19 cellular contexts compared by ENCODE assay signal in the genomic region with DNA sequence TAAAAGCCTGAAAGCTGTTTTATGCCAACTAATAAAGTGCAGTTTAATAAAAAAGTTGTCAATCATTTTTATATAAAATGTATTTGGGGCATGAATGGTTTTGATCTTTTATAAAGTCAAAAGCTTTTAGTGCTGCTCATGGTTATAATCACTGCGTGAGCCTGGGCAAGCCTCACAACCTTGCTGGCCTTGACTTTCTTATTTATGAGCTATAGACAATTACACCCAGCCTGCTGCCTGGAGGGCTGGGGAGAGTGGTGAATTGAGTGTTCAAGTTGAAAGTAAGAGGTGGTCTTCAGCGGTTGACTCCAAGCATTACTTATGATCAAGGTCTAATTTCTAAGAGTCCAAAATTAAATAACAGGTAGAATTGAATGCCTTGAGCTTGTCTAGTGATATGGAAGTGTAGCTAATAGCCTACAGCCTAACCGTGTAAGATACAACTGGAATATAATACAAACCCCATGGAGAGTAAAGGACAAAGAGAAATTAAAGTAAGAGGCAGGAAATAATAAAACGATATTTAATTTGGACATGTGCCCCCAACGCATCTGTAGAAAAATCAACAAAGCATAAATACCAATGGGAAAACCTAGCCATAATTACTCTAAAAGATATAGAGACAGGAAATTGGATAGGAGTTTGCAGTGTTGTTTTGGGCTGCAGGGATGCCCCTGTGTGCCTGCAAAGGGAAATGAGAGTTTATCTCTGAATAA.
A peak's percentile ranks its signal among the peaks of the same experiment; 100 is the strongest.
DNase-seq lines count a peak whose midpoint lies in the region; ATAC-seq and TF ChIP-seq lines count a peak whose summit lies in the region.
"Had no signal": no experiment of that assay in that cellular context is flagged by ENCODE, and none has a peak within 500 bp of the region (broad histone marks: within the 10 kb centered on the region; RNA-seq: fewer than 3 reads in every experiment).

No MANE protein-coding gene starts in this region.

- H3K9me3 Mint-ChIP-seq in nephron progenitor cell: peaks cover 7% of the 10 kb centered on the region

- no peak overlapping the region for H3K27ac Mint-ChIP-seq in nephron progenitor cell

- H3K36me3 ChIP-seq in mesenchymal stem cell (ENCODE audit: control insufficient read depth in 1 of 2, insufficient read depth in 2 of 2, low read depth in 1 of 2, low read length in 2 of 2): no peaks in the 10 kb centered on the region
- no peaks in the 10 kb centered on the region for H3K36me3 ChIP-seq in transverse colon
- no peaks in the 10 kb centered on the region for H3K36me3 ChIP-seq in psoas muscle (ENCODE audit: insufficient read depth in 1 of 2, low read depth in 1 of 2)
- no peaks in the 10 kb centered on the region for H3K36me3 ChIP-seq in WERI-Rb-1

- H3K9ac ChIP-seq in mesenchymal stem cell (ENCODE audit: low read length): no peak overlapping the region

- peaks cover 2% of the 10 kb centered on the region for H3K4me1 ChIP-seq in mesenchymal stem cell (ENCODE audit: control insufficient read depth, insufficient read depth, low read depth, low read length)
- peaks cover 0 to 41% (median 14%) of the 10 kb centered on the region in 4 donors for H3K4me1 ChIP-seq in transverse colon
- H3K4me1 ChIP-seq in psoas muscle: no peaks in the 10 kb centered on the region
- H3K4me1 ChIP-seq: Caco-2 had no signal

- H3K4me3 ChIP-seq in mesenchymal stem cell (ENCODE audit: insufficient read depth in 1 of 2, low read depth in 1 of 2, low read length in 2 of 2) (no peak overlapping the region), transverse colon (no peak overlapping the region), psoas muscle (no peak overlapping the region), WERI-Rb-1 (ENCODE audit: low read depth, low read length) (no peak overlapping the region)
- H3K4me3 ChIP-seq: GM12878 had no signal

- intact Hi-C loops in transverse colon (cut with DNase I; ENCODE audit: low total_unique reads): no loop called here
- intact Hi-C loops in psoas muscle (cut with DNase I): no loop called here

- no peak overlapping the region for H2AFZ ChIP-seq in mesenchymal stem cell (ENCODE audit: low read depth, low read length)

- H3K27me3 ChIP-seq in mesenchymal stem cell (ENCODE audit: control insufficient read depth in 1 of 2, insufficient read depth in 1 of 2, low read length in 2 of 2) (no peaks in the 10 kb centered on the region), transverse colon (no peaks in the 10 kb centered on the region), psoas muscle (ENCODE audit: insufficient read depth in 3 of 3, low read length in 2 of 3) (peaks cover 0 to 5% (median 2%) of the 10 kb centered on the region in 3 donors), WERI-Rb-1 (ENCODE audit: insufficient read depth, low read depth, severe bottlenecking) (no peaks in the 10 kb centered on the region)

- no peaks in the 10 kb centered on the region for H3K27me3 Mint-ChIP-seq in nephron progenitor cell (ENCODE audit: low read depth, poor library complexity)

- TF ChIP-seq CTCF in transverse colon (IDR thresholded peaks at IDR 0.05): no peak
- TF ChIP-seq CTCF in nephron progenitor cell (IDR thresholded peaks at IDR 0.05): no peak
- no peak for TF ChIP-seq CTCF in psoas muscle (IDR thresholded peaks at IDR 0.05)
- TF ChIP-seq CTCF in WERI-Rb-1 (IDR thresholded peaks at IDR 0.05; ENCODE audit: low read depth, low read length): no peak

- DNase-seq in HEK293T (ENCODE audit: extremely low spot score) (no peak), NCI-H69 (lab: John Stamatoyannopoulos, UW) (peak; percentile 26), mesenchymal stem cell (no peak), transverse colon (no peak), nephron progenitor cell (no peak), psoas muscle (no peak), WERI-Rb-1 (no peak)
- DNase-seq: ACHN, Caco-2, DMS53, EL, NCI-H1105 treated with DMSO at 0.1 percent for 48 hours, NCI-H1694, NCI-H526 treated with DMSO at 0.1 percent for 48 hours, OCI-M1, Right ventricle myocardium superior, SW 1271 had no signal

- no peak overlapping the region for H2BK12ac ChIP-seq in mesenchymal stem cell (ENCODE audit: low read length in 2 of 2)

- H3K36me3 Mint-ChIP-seq in nephron progenitor cell (ENCODE audit: low read depth): no peaks in the 10 kb centered on the region

- H2AK5ac ChIP-seq in mesenchymal stem cell (ENCODE audit: low read length, severe bottlenecking): peak overlapping the region; percentile 60

- TF ChIP-seq POLR2A in transverse colon (IDR thresholded peaks at IDR 0.05): no peak

- no peak overlapping the region for H2BK5ac ChIP-seq in mesenchymal stem cell (ENCODE audit: low read depth, low read length, poor library complexity, severe bottlenecking)

- H2BK15ac ChIP-seq in mesenchymal stem cell (ENCODE audit: low read depth, poor library complexity, severe bottlenecking): no peak overlapping the region

- H4K8ac ChIP-seq in mesenchymal stem cell (ENCODE audit: low read length): no peak overlapping the region

- H3K9me3 ChIP-seq in mesenchymal stem cell (ENCODE audit: control insufficient read depth, low read length) (no peaks in the 10 kb centered on the region), transverse colon (no peaks in the 10 kb centered on the region), psoas muscle (no peaks in the 10 kb centered on the region), WERI-Rb-1 (ENCODE audit: severe bottlenecking) (no peaks in the 10 kb centered on the region)
- H3K9me3 ChIP-seq: Caco-2 had no signal

- no peak overlapping the region for H3K14ac ChIP-seq in mesenchymal stem cell (ENCODE audit: low read length in 2 of 2)

- WGBS in mesenchymal stem cell: 100% methylated on average over 2 of the region's 5 CpGs
- WGBS in transverse colon (ENCODE audit: low coverage in 1 of 2), 2 donors: 39 to 55% methylated on average over 5 of the region's 5 CpGs
- WGBS in psoas muscle, 3 donors: 75 to 82% (median 80%) methylated on average over 5 of the region's 5 CpGs

- no peak for TF ChIP-seq EP300 in transverse colon (IDR thresholded peaks at IDR 0.05; ENCODE audit: low read depth)

- H3K79me1 ChIP-seq in mesenchymal stem cell (replicated peaks; ENCODE audit: low read length, poor library complexity, severe bottlenecking): no peaks in the 10 kb centered on the region

- no peak overlapping the region for H3K23ac ChIP-seq in mesenchymal stem cell (ENCODE audit: low read length in 2 of 2)

- CTCF ChIA-PET in HEK293T (lab: Yijun Ruan, JAX): no interaction called here

- H3K4me2 ChIP-seq in mesenchymal stem cell (ENCODE audit: low read length, poor library complexity, severe bottlenecking): no peak overlapping the region

- H3K18ac ChIP-seq in mesenchymal stem cell (ENCODE audit: low read depth in 1 of 2, low read length in 2 of 2): no peak overlapping the region

- no peak overlapping the region for H3K4me3 Mint-ChIP-seq in nephron progenitor cell
- H3K4me3 Mint-ChIP-seq: CD14-positive monocyte had no signal

- no peak for ATAC-seq in psoas muscle
- ATAC-seq: GM12878 had no signal

- POLR2A ChIA-PET in HEK293T (lab: Yijun Ruan, JAX): no interaction called here

- no peak overlapping the region for H4K91ac ChIP-seq in mesenchymal stem cell (ENCODE audit: low read length)

- in situ Hi-C loops in transverse colon (cut with MboI; ENCODE audit: low pct_ligation_motif_present in 1 of 4, low pct_unique_long_range_greater_than_20kb in 1 of 4, low sequenced_read_pairs in 3 of 4): no loop called here

- H3K4ac ChIP-seq in mesenchymal stem cell (ENCODE audit: low read depth in 1 of 2, low read length in 2 of 2): no peak overlapping the region

- no peak overlapping the region for H2BK120ac ChIP-seq in mesenchymal stem cell (ENCODE audit: low read depth, low read length)

- H3K4me1 Mint-ChIP-seq in nephron progenitor cell: peaks cover 24% of the 10 kb centered on the region

- no peak overlapping the region for H3K27ac ChIP-seq in mesenchymal stem cell (ENCODE audit: low read length, poor library complexity, severe bottlenecking)
- H3K27ac ChIP-seq in transverse colon: peak overlapping the region in 3 of 4 donors; percentile 9 to 42 (median 17)
- H3K27ac ChIP-seq in psoas muscle: no peak overlapping the region
- H3K27ac ChIP-seq in WERI-Rb-1: no peak overlapping the region

TF ChIP-seq in HEK293T, 16 proteins besides CTCF, POLR2A, EP300 and RAD21:
- no peak for TF ChIP-seq FOXM1 (IDR thresholded peaks at IDR 0.05; ENCODE audit: borderline replicate concordance)
- TF ChIP-seq, protein P1, sequence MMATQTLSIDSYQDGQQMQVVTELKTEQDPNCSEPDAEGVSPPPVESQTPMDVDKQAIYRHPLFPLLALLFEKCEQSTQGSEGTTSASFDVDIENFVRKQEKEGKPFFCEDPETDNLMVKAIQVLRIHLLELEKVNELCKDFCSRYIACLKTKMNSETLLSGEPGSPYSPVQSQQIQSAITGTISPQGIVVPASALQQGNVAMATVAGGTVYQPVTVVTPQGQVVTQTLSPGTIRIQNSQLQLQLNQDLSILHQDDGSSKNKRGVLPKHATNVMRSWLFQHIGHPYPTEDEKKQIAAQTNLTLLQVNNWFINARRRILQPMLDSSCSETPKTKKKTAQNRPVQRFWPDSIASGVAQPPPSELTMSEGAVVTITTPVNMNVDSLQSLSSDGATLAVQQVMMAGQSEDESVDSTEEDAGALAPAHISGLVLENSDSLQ (IDR thresholded peaks at IDR 0.05): peak; percentile 45; the same call in 1 of the 2 replicates

Comparison
In these comparisons a context has a peak if more than half of its experiments do, and no peak if none do; other contexts are left out.
1. H3K27ac ChIP-seq: peak in transverse colon (3 of 4); none in mesenchymal stem cell (single experiment), psoas muscle (single experiment) and WERI-Rb-1 (single experiment).